19 cellular contexts compared by ENCODE assay signal in the genomic region with DNA sequence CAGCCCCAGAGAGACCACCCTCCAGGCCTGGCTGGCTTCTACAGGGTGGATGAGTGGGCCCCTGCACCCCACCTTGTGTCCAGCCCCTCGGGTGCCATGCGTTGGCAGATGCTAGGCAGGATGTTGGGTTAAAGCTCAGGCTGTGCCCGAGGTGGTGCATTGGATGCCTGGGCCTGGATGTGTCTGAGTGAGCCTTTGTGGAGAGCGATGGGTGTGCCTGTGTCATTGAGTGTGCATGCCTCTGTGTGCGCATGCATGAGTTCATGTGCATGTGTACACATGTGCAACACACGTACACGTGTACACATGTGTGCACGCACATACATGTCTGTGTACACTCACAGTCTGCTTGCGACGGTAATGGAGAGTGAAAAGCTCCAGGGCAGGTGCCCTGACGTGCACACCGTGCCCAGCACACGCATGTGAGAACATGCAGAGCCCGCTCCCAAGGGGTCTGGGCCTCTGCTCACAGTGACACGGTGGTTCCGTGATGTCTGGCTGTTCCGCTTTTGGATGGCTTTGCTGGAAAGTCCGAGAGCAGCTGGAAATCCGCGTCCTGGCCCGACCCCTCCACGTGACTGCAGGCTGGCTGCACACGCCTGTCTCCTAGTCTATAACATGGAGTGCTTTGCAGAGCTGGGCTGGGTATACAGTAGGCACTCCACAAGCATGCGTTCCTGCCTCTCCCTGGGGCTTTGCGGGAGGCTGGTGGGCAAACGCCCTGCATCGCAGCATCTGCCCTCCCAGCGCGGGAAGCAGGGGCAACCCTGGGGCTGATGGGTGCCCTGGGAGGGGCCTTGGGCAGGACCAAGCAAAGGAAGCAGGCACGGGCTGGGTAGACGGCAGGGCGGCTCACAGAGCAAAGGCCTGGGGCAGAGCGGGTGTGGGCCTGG. TPM values are rescaled to one million over a fixed set of nuclear protein-coding genes. Genes with fewer than 3 reads are reported as not detected.
DNase-seq lines count a peak whose midpoint lies in the region; ATAC-seq, FAIRE-seq and TF ChIP-seq lines count a peak whose summit lies in the region.
"Had no signal": no experiment of that assay in that cellular context is flagged by ENCODE, and none has a peak within 500 bp of the region (broad histone marks: within the 10 kb centered on the region; RNA-seq: fewer than 3 reads in every experiment).

No MANE protein-coding gene starts in this region.

- no peak overlapping the region for H3K4me2 ChIP-seq in HepG2 (ENCODE audit: low read depth, low read length)
- no peak overlapping the region for H3K4me2 ChIP-seq in mesendoderm (ENCODE audit: low read length)

- no peak overlapping the region for H2AFZ ChIP-seq in HepG2 (ENCODE audit: low read length)

- H2BK15ac ChIP-seq in mesendoderm (replicated peaks; ENCODE audit: low read depth) = no peak overlapping the region

- in situ Hi-C loops in HepG2 (cut with HindIII; ENCODE audit: extremely low pct_ligation_motif_present, low pct_unique_long_range_greater_than_20kb) = no loop called here

- intact Hi-C loops in adrenal gland (cut with DNase I) (no loop called here), HepG2 (cut with micrococcal nuclease; ENCODE audit: unreplicated experiment) (no loop called here)

- H3K4me1 Mint-ChIP-seq in type B pancreatic cell (ENCODE audit: unreplicated experiment) = no peaks in the 10 kb centered on the region
- H3K4me1 Mint-ChIP-seq: immature natural killer cell had no signal

- no TSS peak for BruUV-seq in HepG2 (replicated peaks; lab: Mats Ljungman, UMichigan)

- H3K27ac Mint-ChIP-seq in type B pancreatic cell = no peak overlapping the region
- H3K27ac Mint-ChIP-seq: dendritic cell treated with granulocyte-macrophage colony-stimulating factor and Interleukin-4, amounts not matched to agents 40 ng/mL and 50 ng/mL, for 4 days; immature natural killer cell had no signal

- H2BK5ac ChIP-seq in mesendoderm (ENCODE audit: low read length) = no peak overlapping the region

- no peak overlapping the region for H3K56ac ChIP-seq in mesendoderm (ENCODE audit: low read length)

- no peak for TF ChIP-seq CTCF in adrenal gland (IDR thresholded peaks at IDR 0.05)
- TF ChIP-seq CTCF in HepG2 (CRISPR knock-in tag; IDR thresholded peaks at IDR 0.05) = no peak
- TF ChIP-seq CTCF in type B pancreatic cell (conservative IDR thresholded peaks at IDR 0.05) = no peak

- no peak overlapping the region for H4K8ac ChIP-seq in mesendoderm (ENCODE audit: low read depth, low read length)

- no peaks in the 10 kb centered on the region for H4K20me1 ChIP-seq in HepG2 (ENCODE audit: insufficient read depth, low read length)

- no peak for ATAC-seq in HepG2
- ATAC-seq in GM18511 (IDR thresholded peaks at IDR 0.05; ENCODE audit: unreplicated experiment) = no peak

- H3K36me3 Mint-ChIP-seq in type B pancreatic cell = peaks cover 4% of the 10 kb centered on the region
- H3K36me3 Mint-ChIP-seq: immature natural killer cell had no signal

- FAIRE-seq in HepG2 (lab: Jason Lieb, UNC) = no peak

- POLR2A ChIA-PET in HepG2 (lab: Yijun Ruan, JAX) = no interaction called here

- no peak overlapping the region for H2BK120ac ChIP-seq in mesendoderm (ENCODE audit: low read depth, low read length)

- peaks cover 5% of the 10 kb centered on the region for H3K9me3 Mint-ChIP-seq in type B pancreatic cell

- H3K9me3 ChIP-seq in adrenal gland (replicated peaks in 1 of 3) = peaks cover 0 to 4% (median 0%) of the 10 kb centered on the region in 3 donors
- peaks cover 20% of the 10 kb centered on the region for H3K9me3 ChIP-seq in HepG2 (ENCODE audit: low read length)

- H3K18ac ChIP-seq in mesendoderm (ENCODE audit: low read length) = no peak overlapping the region

- CTCF ChIA-PET in HepG2 (lab: Yijun Ruan, JAX; ENCODE audit: low intra/inter-chr PET ratio, low total read pairs) = no interaction called here

- no peaks in the 10 kb centered on the region for H3K79me1 ChIP-seq in mesendoderm (ENCODE audit: low read length)

- H3K23ac ChIP-seq in mesendoderm (ENCODE audit: low read length) = no peak overlapping the region

- TF ChIP-seq EP300 in HepG2 (IDR thresholded peaks at IDR 0.05; ENCODE audit: low read depth in 2 of 2, low read length in 2 of 2) (no peak), HepG2 (CRISPR knock-in tag; IDR thresholded peaks at IDR 0.05; ENCODE audit: borderline replicate concordance) (no peak)

- peaks cover 8% of the 10 kb centered on the region for H3K27me3 Mint-ChIP-seq in type B pancreatic cell

- no peak for TF ChIP-seq RAD21 in HepG2 (CRISPR knock-in tag; IDR thresholded peaks at IDR 0.05)

- DNase-seq in activated effector memory CD4-positive, alpha-beta T cell treated with anti-CD3 and anti-CD28 coated beads, Interleukin-2, amount 50 U/mL, for 16 hours = peak; percentile 44
- no peak for DNase-seq in activated effector memory CD4-positive, alpha-beta T cell treated with Interleukin-2 at 50 U/mL for 16 hours
- peak in 4 of 7 donors; percentile 1 to 35 (median 8) for DNase-seq in adrenal gland
- DNase-seq in HepG2 (ENCODE audit: low spot score) = no peak
- DNase-seq in type B pancreatic cell (ENCODE audit: extremely low spot score, unreplicated experiment) = peak; percentile 61
- DNase-seq in T-helper 9 cell = no peak
- DNase-seq in mesendoderm = no peak
- DNase-seq: activated gamma-delta T cell treated with Interleukin-2 at 50 U/mL for 16 hours, erythroblast, GF-D8, immature natural killer cell, mesenchymal stem cell, NCI-H2107, sigmoid colon, substantia nigra had no signal

- no peak overlapping the region for H3K4me3 Mint-ChIP-seq in type B pancreatic cell
- H3K4me3 Mint-ChIP-seq: dendritic cell treated with granulocyte-macrophage colony-stimulating factor and Interleukin-4, amounts not matched to agents 40 ng/mL and 50 ng/mL, for 4 days; immature natural killer cell had no signal

- TF ChIP-seq POLR2A in adrenal gland (IDR thresholded peaks at IDR 0.05) (no peak), HepG2 (IDR thresholded peaks at IDR 0.05; ENCODE audit: insufficient read depth in 1 of 2, low read depth in 2 of 2, low read length in 2 of 2) (no peak)

- H3K9ac ChIP-seq in HepG2 (ENCODE audit: insufficient read depth, low read depth, low read length) (no peak overlapping the region), mesendoderm (ENCODE audit: low read length) (no peak overlapping the region)

- no peak overlapping the region for H3K4ac ChIP-seq in mesendoderm (ENCODE audit: low read depth, low read length)

- no peaks in the 10 kb centered on the region for H3K36me3 ChIP-seq in adrenal gland (replicated peaks in 1 of 2)
- no peaks in the 10 kb centered on the region for H3K36me3 ChIP-seq in HepG2 (replicated peaks in 1 of 2; ENCODE audit: control insufficient read depth in 1 of 2, insufficient read depth in 2 of 2, low read length in 2 of 2)
- H3K36me3 ChIP-seq in mesendoderm (ENCODE audit: control insufficient read depth, insufficient read depth, low read length) = no peaks in the 10 kb centered on the region
- H3K36me3 ChIP-seq: sigmoid colon had no signal

- no peak overlapping the region for H3K27ac ChIP-seq in adrenal gland
- H3K27ac ChIP-seq in HepG2 (ENCODE audit: extremely low read length, insufficient read depth, low read length) = no peak overlapping the region
- H3K27ac ChIP-seq in mesendoderm (ENCODE audit: low read depth, low read length) = no peak overlapping the region
- H3K27ac ChIP-seq: sigmoid colon had no signal

- no peak overlapping the region for H2AK5ac ChIP-seq in mesendoderm (ENCODE audit: low read length)

- 81 to 85% (median 83%) methylated on average over 24 to 33 of the region's 33 CpGs for WGBS in adrenal gland, 4 donors
- WGBS in HepG2 (ENCODE audit: low lambda C conversion rate) = 77% methylated on average over 13 of the region's 33 CpGs
- WGBS in mesendoderm (ENCODE audit: extremely low coverage, insufficient coverage, low lambda C conversion rate) = no CpG with 5 or more reads among the region's 33 CpGs

- no peak overlapping the region for H4K5ac ChIP-seq in mesendoderm (ENCODE audit: low read length)

- H3K27me3 ChIP-seq in adrenal gland = peaks cover 5% of the 10 kb centered on the region
- H3K27me3 ChIP-seq in HepG2 (ENCODE audit: control insufficient read depth in 1 of 2, insufficient read depth in 2 of 2, low read length in 2 of 2) = no peaks in the 10 kb centered on the region; a peak in 1 of 5 replicates
- no peaks in the 10 kb centered on the region for H3K27me3 ChIP-seq in mesendoderm (ENCODE audit: insufficient read depth, low read length, poor library complexity)

- H3K79me2 ChIP-seq in HepG2 (ENCODE audit: insufficient read depth, low read length) = no peaks in the 10 kb centered on the region
- H3K79me2 ChIP-seq in mesendoderm (ENCODE audit: control insufficient read depth, insufficient read depth, low read length) = no peaks in the 10 kb centered on the region

- H3K4me3 ChIP-seq in adrenal gland (no peak overlapping the region), HepG2 (replicated peaks in 1 of 3; ENCODE audit: insufficient read depth in 1 of 3, low read depth in 2 of 3, low read length in 3 of 3) (no peak overlapping the region), mesendoderm (ENCODE audit: low read length) (no peak overlapping the region)
- H3K4me3 ChIP-seq: sigmoid colon had no signal

- H3K4me1 ChIP-seq in adrenal gland (replicated peaks in 1 of 2) (no peaks in the 10 kb centered on the region), HepG2 (ENCODE audit: insufficient read depth, low read length) (peaks cover 13% of the 10 kb centered on the region), mesendoderm (ENCODE audit: control insufficient read depth, low read depth, low read length) (peaks cover 2% of the 10 kb centered on the region)
- H3K4me1 ChIP-seq: Caco-2, sigmoid colon had no signal

RNA-seq across cellular contexts. Expression of a gene that starts 36.9 kb away (rescaled TPM):
- 1 to 10 TPM in 4 of 8 donors, under 1 TPM in 4; 0.24 to 2.8 (median 1.0) TPM for total RNA-seq in adrenal gland
- polyA plus RNA-seq in adrenal gland = 1 to 10 TPM in 1 of 3 donors, under 1 TPM in 2; 0.05 to 1.5 (median 0.80) TPM
- total RNA-seq in HepG2 (2016; rRNA removed; fragmentation: Illumina TruSeq; extraction: Trizol) = 0.13 and 0.18 TPM in 2 replicates
- 0.10 TPM in 1 of 2 replicates, not detected in the other for total RNA-seq in HepG2 (2016; cell fraction: cytosol; rRNA removed; fragmentation: Illumina TruSeq; extraction: Trizol; ENCODE audit: low read depth)
- 0.21 and 0.28 TPM in 2 replicates for total RNA-seq in HepG2 (2016; cell fraction: insoluble cytoplasmic fraction; rRNA removed; fragmentation: Illumina TruSeq; extraction: Trizol)
- total RNA-seq in HepG2 (2016; cell fraction: membrane; rRNA removed; fragmentation: Illumina TruSeq; extraction: Trizol) = 0.10 and 0.12 TPM in 2 replicates
- total RNA-seq in HepG2 (2016; cell fraction: nucleus; rRNA removed; fragmentation: Illumina TruSeq; extraction: Trizol) = 0.13 and 0.19 TPM in 2 replicates
- polyA plus RNA-seq in HepG2 (2011; rRNA removed) = 0.13 and 1.5 TPM in 2 replicates
- polyA plus RNA-seq in HepG2 (2011; cell fraction: cytosol; rRNA removed) = 0.32 and 1.0 TPM in 2 replicates
- 0.48 and 1.6 TPM in 2 replicates for polyA plus RNA-seq in HepG2 (2011; cell fraction: nucleus; rRNA removed)
- polyA plus RNA-seq in HepG2 (2012) = 0.28 and 1.0 TPM in 2 replicates
- polyA plus RNA-seq in HepG2 (2016; cell fraction: cytosol; fragmentation: Illumina TruSeq; extraction: Trizol; ENCODE audit: low read depth) = 0.03 and 0.05 TPM in 2 replicates
- 0.22 and 0.29 TPM in 2 replicates for polyA plus RNA-seq in HepG2 (2016; cell fraction: insoluble cytoplasmic fraction; fragmentation: Illumina TruSeq; extraction: Trizol; ENCODE audit: low read depth)
- polyA plus RNA-seq in HepG2 (2016; cell fraction: membrane; fragmentation: Illumina TruSeq; extraction: Trizol; ENCODE audit: low read depth) = 0.09 and 0.12 TPM in 2 replicates
- polyA plus RNA-seq in HepG2 (2016; cell fraction: nucleus; fragmentation: Illumina TruSeq; extraction: Trizol; ENCODE audit: insufficient read depth, low read depth) = 0.27 and 0.31 TPM in 2 replicates
- polyA minus RNA-seq in HepG2 (2011; rRNA and poly(A)+ RNA removed; ENCODE audit: low replicate concordance) = 0.21 and 0.50 TPM in 2 replicates
- 0.18 and 1.1 TPM in 2 replicates for polyA minus RNA-seq in HepG2 (2011; cell fraction: cytosol; rRNA and poly(A)+ RNA removed)
- 0.13 and 0.50 TPM in 2 replicates for polyA minus RNA-seq in HepG2 (2011; cell fraction: nucleus; rRNA and poly(A)+ RNA removed)
- 5.7 and 5.8 TPM in 2 replicates for total RNA-seq in type B pancreatic cell (ENCODE audit: low replicate concordance)
- 0.86 TPM for polyA plus RNA-seq in mesendoderm (2013, experiment 1 of 2)
- 0.85 TPM for polyA plus RNA-seq in mesendoderm (2013, experiment 2 of 2)
- total RNA-seq: MCF 10A had no signal

Comparison
In these comparisons a context has a peak if more than half of its experiments do, and no peak if none do; other contexts are left out.
1. DNase-seq: peak in activated effector memory CD4-positive, alpha-beta T cell treated with anti-CD3 and anti-CD28 coated beads, Interleukin-2, amount 50 U/mL, for 16 hours (single experiment), adrenal gland (4 of 7) and type B pancreatic cell (single experiment); none in activated effector memory CD4-positive, alpha-beta T cell treated with Interleukin-2 at 50 U/mL for 16 hours (single experiment), HepG2 (single experiment), T-helper 9 cell (single experiment) and mesendoderm (single experiment).